ENCODE assay signal across 8 cellular contexts in the genomic region with DNA sequence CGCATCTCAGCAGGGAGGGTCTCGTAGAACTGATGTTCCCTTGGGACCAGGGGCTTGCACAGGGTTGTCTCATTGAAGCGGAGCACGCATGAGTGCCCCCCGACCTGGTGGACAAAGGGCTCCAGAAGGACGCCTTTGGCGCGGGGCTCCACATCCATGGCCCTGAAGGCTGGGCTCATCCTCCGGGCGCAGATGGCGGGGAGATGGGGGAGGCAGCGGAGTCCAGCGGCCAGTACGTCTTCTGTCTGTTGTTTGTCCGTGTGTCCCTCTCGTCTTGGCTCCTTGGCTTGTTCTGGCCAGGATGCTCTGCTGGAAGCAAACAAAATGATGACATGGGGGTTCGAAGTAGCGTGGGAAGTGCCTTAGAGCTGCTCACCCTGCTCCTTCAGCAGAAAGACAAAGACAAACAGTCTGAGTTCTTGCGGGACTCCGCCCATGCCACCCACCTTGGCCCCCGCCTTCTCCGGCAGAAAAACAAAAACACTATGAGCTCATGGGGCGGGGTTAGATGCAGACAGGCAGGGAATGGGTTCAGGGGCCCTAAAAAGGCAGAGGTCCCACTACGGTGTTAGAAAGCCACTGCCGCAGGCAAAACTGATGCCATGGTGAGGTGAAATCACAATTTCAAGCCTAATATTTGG. TPM values are rescaled to one million over a fixed set of nuclear protein-coding genes. Genes with fewer than 3 reads are reported as not detected.
DNase-seq lines count a peak whose midpoint lies in the region; ATAC-seq, FAIRE-seq and TF ChIP-seq lines count a peak whose summit lies in the region.

No MANE protein-coding gene starts in this region.

- no peak for FAIRE-seq in HepG2 (lab: Jason Lieb, UNC)

- peaks cover 12% of the 10 kb centered on the region for H3K4me1 ChIP-seq in HepG2 (ENCODE audit: insufficient read depth, low read length)

- BruUV-seq in HepG2 (replicated peaks; lab: Mats Ljungman, UMichigan): no TSS peak

- peaks cover 24% of the 10 kb centered on the region for H3K4me1 Mint-ChIP-seq in activated CD4-positive, alpha-beta T cell treated with anti-CD3 and anti-CD28 coated beads for 36 hours

- no peaks in the 10 kb centered on the region for H3K27me3 Mint-ChIP-seq in activated CD4-positive, alpha-beta T cell treated with anti-CD3 and anti-CD28 coated beads for 36 hours

- H3K36me3 Mint-ChIP-seq in activated CD4-positive, alpha-beta T cell treated with anti-CD3 and anti-CD28 coated beads for 36 hours (ENCODE audit: low read depth): peaks cover 31% of the 10 kb centered on the region

- no peak overlapping the region for H3K4me3 ChIP-seq in HepG2 (replicated peaks in 1 of 3; ENCODE audit: insufficient read depth in 1 of 3, low read depth in 2 of 3, low read length in 3 of 3)

- H3K9me3 ChIP-seq in HepG2 (ENCODE audit: low read length): no peaks in the 10 kb centered on the region

- intact Hi-C loops in HepG2 (cut with micrococcal nuclease; ENCODE audit: unreplicated experiment): no loop called here
- intact Hi-C loops in activated CD4-positive, alpha-beta T cell treated with anti-CD3 and anti-CD28 coated beads for 36 hours (cut with DNase I, micrococcal nuclease): no loop called here

- H3K9ac ChIP-seq in HepG2 (ENCODE audit: insufficient read depth, low read depth, low read length): no peak overlapping the region

- peaks cover 40% of the 10 kb centered on the region for H3K79me2 ChIP-seq in HepG2 (ENCODE audit: insufficient read depth, low read length)

- no peaks in the 10 kb centered on the region for H3K27me3 ChIP-seq in HepG2 (ENCODE audit: control insufficient read depth in 1 of 2, insufficient read depth in 2 of 2, low read length in 2 of 2)

- H3K27ac ChIP-seq in HepG2 (ENCODE audit: extremely low read length, insufficient read depth, low read length) (no peak overlapping the region), temporal lobe (ENCODE audit: low read depth, low read length) (peak overlapping the region; percentile 98)

- peaks cover 42% of the 10 kb centered on the region for H4K20me1 ChIP-seq in HepG2 (ENCODE audit: insufficient read depth, low read length)

- POLR2A ChIA-PET in HepG2 (lab: Yijun Ruan, JAX): no interaction called here
- POLR2A ChIA-PET in activated CD4-positive, alpha-beta T cell treated with anti-CD3 and anti-CD28 coated beads for 36 hours (lab: Charles Lee): no interaction called here

- no peak for TF ChIP-seq RAD21 in HepG2 (CRISPR knock-in tag; IDR thresholded peaks at IDR 0.05)

- WGBS in HepG2 (ENCODE audit: low lambda C conversion rate): 97% methylated on average over 24 of the region's 25 CpGs

- CTCF ChIA-PET in HepG2 (lab: Yijun Ruan, JAX; ENCODE audit: low intra/inter-chr PET ratio, low total read pairs): no interaction called here
- CTCF ChIA-PET in activated CD4-positive, alpha-beta T cell treated with anti-CD3 and anti-CD28 coated beads for 36 hours (lab: Charles Lee): interaction anchor here (1.5 kb wide), 1 partner anchor 11 kb away, joined by 4 read pairs; no protein-coding TSS in a partner anchor

- no peak for ATAC-seq in HepG2
- no peak for ATAC-seq in activated CD4-positive, alpha-beta T cell treated with anti-CD3 and anti-CD28 coated beads for 36 hours
- no peak for ATAC-seq in GM21390 (IDR thresholded peaks at IDR 0.05; ENCODE audit: unreplicated experiment)

- peaks cover 30 to 67% of the 10 kb centered on the region in 2 experiments for H3K36me3 ChIP-seq in HepG2 (replicated peaks in 1 of 2; ENCODE audit: control insufficient read depth in 1 of 2, insufficient read depth in 2 of 2, low read length in 2 of 2)

- TF ChIP-seq POLR2A in HepG2 (IDR thresholded peaks at IDR 0.05; ENCODE audit: insufficient read depth in 1 of 2, low read depth in 2 of 2, low read length in 2 of 2): no peak

- in situ Hi-C loops in HepG2 (cut with HindIII; ENCODE audit: extremely low pct_ligation_motif_present, low pct_unique_long_range_greater_than_20kb): no loop called here

- H3K9me3 Mint-ChIP-seq in activated CD4-positive, alpha-beta T cell treated with anti-CD3 and anti-CD28 coated beads for 36 hours (ENCODE audit: low read depth): no peaks in the 10 kb centered on the region

- no peak overlapping the region for H3K4me2 ChIP-seq in HepG2 (ENCODE audit: low read depth, low read length)

- no peak overlapping the region for H3K27ac Mint-ChIP-seq in activated CD4-positive, alpha-beta T cell treated with anti-CD3 and anti-CD28 coated beads for 36 hours

- TF ChIP-seq EP300 in HepG2 (IDR thresholded peaks at IDR 0.05; ENCODE audit: low read depth in 2 of 2, low read length in 2 of 2): no peak
- no peak for TF ChIP-seq EP300 in HepG2 (CRISPR knock-in tag; IDR thresholded peaks at IDR 0.05; ENCODE audit: borderline replicate concordance)

- TF ChIP-seq CTCF in HepG2 (CRISPR knock-in tag; IDR thresholded peaks at IDR 0.05): no peak

- no peak overlapping the region for H3K4me3 Mint-ChIP-seq in activated CD4-positive, alpha-beta T cell treated with anti-CD3 and anti-CD28 coated beads for 36 hours

- H2AFZ ChIP-seq in HepG2 (ENCODE audit: low read length): no peak overlapping the region

- DNase-seq in NCI-H1092 (lab: John Stamatoyannopoulos, UW): peak; percentile 15
- peak; percentile 66 for DNase-seq in ecto neural progenitor cell (ENCODE audit: low spot score)
- DNase-seq in HepG2 (ENCODE audit: low spot score): no peak
- no peak for DNase-seq in activated CD4-positive, alpha-beta T cell treated with anti-CD3 and anti-CD28 coated beads for 36 hours
- DNase-seq in kidney tubule cell (ENCODE audit: low spot score): no peak
- DNase-seq in NCI-H526 treated with DMSO at 0.1 percent for 48 hours (lab: John Stamatoyannopoulos, UW): no peak

RNA-seq across cellular contexts. Expression of gene NCKIPSD, which starts 9.5 kb away (rescaled TPM):
- total RNA-seq in HepG2 (2016; rRNA removed; fragmentation: Illumina TruSeq; extraction: Trizol) (13.5 and 14.3 TPM in 2 replicates), temporal lobe (5.2 TPM)
- 4.8 and 5.0 TPM in 2 replicates for total RNA-seq in HepG2 (2016; cell fraction: cytosol; rRNA removed; fragmentation: Illumina TruSeq; extraction: Trizol; ENCODE audit: low read depth)
- 13.6 and 14.6 TPM in 2 replicates for total RNA-seq in HepG2 (2016; cell fraction: insoluble cytoplasmic fraction; rRNA removed; fragmentation: Illumina TruSeq; extraction: Trizol)
- total RNA-seq in HepG2 (2016; cell fraction: membrane; rRNA removed; fragmentation: Illumina TruSeq; extraction: Trizol): 10.8 and 12.0 TPM in 2 replicates
- total RNA-seq in HepG2 (2016; cell fraction: nucleus; rRNA removed; fragmentation: Illumina TruSeq; extraction: Trizol): 12.7 and 17.2 TPM in 2 replicates
- 35.2 and 44.2 TPM in 2 replicates for polyA plus RNA-seq in HepG2 (2011; rRNA removed)
- 25.4 and 38.7 TPM in 2 replicates for polyA plus RNA-seq in HepG2 (2011; cell fraction: cytosol; rRNA removed)
- 79.3 and 90.0 TPM in 2 replicates for polyA plus RNA-seq in HepG2 (2011; cell fraction: nucleus; rRNA removed)
- polyA plus RNA-seq in HepG2 (2012): 14.1 and 18.5 TPM in 2 replicates
- polyA plus RNA-seq in HepG2 (2016; cell fraction: cytosol; fragmentation: Illumina TruSeq; extraction: Trizol; ENCODE audit: low read depth): 6.3 and 6.6 TPM in 2 replicates
- 15.7 and 21.1 TPM in 2 replicates for polyA plus RNA-seq in HepG2 (2016; cell fraction: insoluble cytoplasmic fraction; fragmentation: Illumina TruSeq; extraction: Trizol; ENCODE audit: low read depth)
- polyA plus RNA-seq in HepG2 (2016; cell fraction: membrane; fragmentation: Illumina TruSeq; extraction: Trizol; ENCODE audit: low read depth): 10.6 and 11.9 TPM in 2 replicates
- 26.0 and 26.3 TPM in 2 replicates for polyA plus RNA-seq in HepG2 (2016; cell fraction: nucleus; fragmentation: Illumina TruSeq; extraction: Trizol; ENCODE audit: insufficient read depth, low read depth)
- 68.5 and 115 TPM in 2 replicates for polyA minus RNA-seq in HepG2 (2011; rRNA and poly(A)+ RNA removed; ENCODE audit: low replicate concordance)
- 20.6 and 27.4 TPM in 2 replicates for polyA minus RNA-seq in HepG2 (2011; cell fraction: cytosol; rRNA and poly(A)+ RNA removed)
- 27.7 and 30.7 TPM in 2 replicates for polyA minus RNA-seq in HepG2 (2011; cell fraction: nucleus; rRNA and poly(A)+ RNA removed)
- 10 to 100 TPM; 61.0 to 67.3 TPM for total RNA-seq in activated CD4-positive, alpha-beta T cell treated with anti-CD3 and anti-CD28 coated beads for 36 hours

RNA-seq across cellular contexts. Expression of gene IP6K2, which starts 21.8 kb away (rescaled TPM):
- 65.5 and 85.5 TPM in 2 replicates for total RNA-seq in HepG2 (2016; rRNA removed; fragmentation: Illumina TruSeq; extraction: Trizol)
- total RNA-seq in HepG2 (2016; cell fraction: cytosol; rRNA removed; fragmentation: Illumina TruSeq; extraction: Trizol; ENCODE audit: low read depth): 19.4 and 21.6 TPM in 2 replicates
- 63.7 and 86.9 TPM in 2 replicates for total RNA-seq in HepG2 (2016; cell fraction: insoluble cytoplasmic fraction; rRNA removed; fragmentation: Illumina TruSeq; extraction: Trizol)
- 32.1 and 38.0 TPM in 2 replicates for total RNA-seq in HepG2 (2016; cell fraction: membrane; rRNA removed; fragmentation: Illumina TruSeq; extraction: Trizol)
- total RNA-seq in HepG2 (2016; cell fraction: nucleus; rRNA removed; fragmentation: Illumina TruSeq; extraction: Trizol): 100 and 109 TPM in 2 replicates
- polyA plus RNA-seq in HepG2 (2011; rRNA removed): 112 and 115 TPM in 2 replicates
- 66.7 and 84.4 TPM in 2 replicates for polyA plus RNA-seq in HepG2 (2011; cell fraction: cytosol; rRNA removed)
- 480 and 513 TPM in 2 replicates for polyA plus RNA-seq in HepG2 (2011; cell fraction: nucleus; rRNA removed)
- 77.2 and 80.7 TPM in 2 replicates for polyA plus RNA-seq in HepG2 (2012)
- polyA plus RNA-seq in HepG2 (2016; cell fraction: cytosol; fragmentation: Illumina TruSeq; extraction: Trizol; ENCODE audit: low read depth): 16.4 and 20.0 TPM in 2 replicates
- polyA plus RNA-seq in HepG2 (2016; cell fraction: insoluble cytoplasmic fraction; fragmentation: Illumina TruSeq; extraction: Trizol; ENCODE audit: low read depth): 82.8 and 83.9 TPM in 2 replicates
- polyA plus RNA-seq in HepG2 (2016; cell fraction: membrane; fragmentation: Illumina TruSeq; extraction: Trizol; ENCODE audit: low read depth): 26.4 and 27.7 TPM in 2 replicates
- 260 and 268 TPM in 2 replicates for polyA plus RNA-seq in HepG2 (2016; cell fraction: nucleus; fragmentation: Illumina TruSeq; extraction: Trizol; ENCODE audit: insufficient read depth, low read depth)
- 71.8 and 84.4 TPM in 2 replicates for polyA minus RNA-seq in HepG2 (2011; rRNA and poly(A)+ RNA removed; ENCODE audit: low replicate concordance)
- polyA minus RNA-seq in HepG2 (2011; cell fraction: cytosol; rRNA and poly(A)+ RNA removed): 23.0 and 26.6 TPM in 2 replicates
- polyA minus RNA-seq in HepG2 (2011; cell fraction: nucleus; rRNA and poly(A)+ RNA removed): 87.8 and 89.9 TPM in 2 replicates
- 78.2 TPM for total RNA-seq in temporal lobe
- total RNA-seq in activated CD4-positive, alpha-beta T cell treated with anti-CD3 and anti-CD28 coated beads for 36 hours: 10 to 100 TPM; 39.4 to 48.3 TPM

RNA-seq across cellular contexts. Expression of gene CELSR3, which starts 32.5 kb away (rescaled TPM):
- total RNA-seq in HepG2 (2016; rRNA removed; fragmentation: Illumina TruSeq; extraction: Trizol) (3.2 and 5.4 TPM in 2 replicates), temporal lobe (36.6 TPM)
- total RNA-seq in HepG2 (2016; cell fraction: cytosol; rRNA removed; fragmentation: Illumina TruSeq; extraction: Trizol; ENCODE audit: low read depth): 0.35 and 0.51 TPM in 2 replicates
- 2.7 and 5.4 TPM in 2 replicates for total RNA-seq in HepG2 (2016; cell fraction: insoluble cytoplasmic fraction; rRNA removed; fragmentation: Illumina TruSeq; extraction: Trizol)
- total RNA-seq in HepG2 (2016; cell fraction: membrane; rRNA removed; fragmentation: Illumina TruSeq; extraction: Trizol): 1.1 and 1.2 TPM in 2 replicates
- 7.5 and 9.6 TPM in 2 replicates for total RNA-seq in HepG2 (2016; cell fraction: nucleus; rRNA removed; fragmentation: Illumina TruSeq; extraction: Trizol)
- 6.7 and 8.3 TPM in 2 replicates for polyA plus RNA-seq in HepG2 (2011; rRNA removed)
- 4.1 and 5.0 TPM in 2 replicates for polyA plus RNA-seq in HepG2 (2011; cell fraction: cytosol; rRNA removed)
- polyA plus RNA-seq in HepG2 (2011; cell fraction: nucleus; rRNA removed): 54.2 and 80.2 TPM in 2 replicates
- 8.0 and 10.5 TPM in 2 replicates for polyA plus RNA-seq in HepG2 (2012)
- polyA plus RNA-seq in HepG2 (2016; cell fraction: cytosol; fragmentation: Illumina TruSeq; extraction: Trizol; ENCODE audit: low read depth): 0.34 and 0.35 TPM in 2 replicates
- 2.4 and 3.0 TPM in 2 replicates for polyA plus RNA-seq in HepG2 (2016; cell fraction: insoluble cytoplasmic fraction; fragmentation: Illumina TruSeq; extraction: Trizol; ENCODE audit: low read depth)
- 0.61 and 0.63 TPM in 2 replicates for polyA plus RNA-seq in HepG2 (2016; cell fraction: membrane; fragmentation: Illumina TruSeq; extraction: Trizol; ENCODE audit: low read depth)
- 27.4 and 28.0 TPM in 2 replicates for polyA plus RNA-seq in HepG2 (2016; cell fraction: nucleus; fragmentation: Illumina TruSeq; extraction: Trizol; ENCODE audit: insufficient read depth, low read depth)
- polyA minus RNA-seq in HepG2 (2011; rRNA and poly(A)+ RNA removed; ENCODE audit: low replicate concordance): 6.7 and 18.0 TPM in 2 replicates
- polyA minus RNA-seq in HepG2 (2011; cell fraction: cytosol; rRNA and poly(A)+ RNA removed): 6.9 and 7.0 TPM in 2 replicates
- 18.9 and 19.6 TPM in 2 replicates for polyA minus RNA-seq in HepG2 (2011; cell fraction: nucleus; rRNA and poly(A)+ RNA removed)
- total RNA-seq in activated CD4-positive, alpha-beta T cell treated with anti-CD3 and anti-CD28 coated beads for 36 hours: 1 to 10 TPM; 7.9 to 8.1 TPM

RNA-seq across cellular contexts. Expression of gene SLC26A6, which starts 60.0 kb away (rescaled TPM):
- total RNA-seq in HepG2 (2016; rRNA removed; fragmentation: Illumina TruSeq; extraction: Trizol) (10.3 and 40.7 TPM in 2 replicates), temporal lobe (3.2 TPM)
- 8.0 and 8.2 TPM in 2 replicates for total RNA-seq in HepG2 (2016; cell fraction: cytosol; rRNA removed; fragmentation: Illumina TruSeq; extraction: Trizol; ENCODE audit: low read depth)
- 9.6 and 38.5 TPM in 2 replicates for total RNA-seq in HepG2 (2016; cell fraction: insoluble cytoplasmic fraction; rRNA removed; fragmentation: Illumina TruSeq; extraction: Trizol)
- 8.3 and 9.4 TPM in 2 replicates for total RNA-seq in HepG2 (2016; cell fraction: membrane; rRNA removed; fragmentation: Illumina TruSeq; extraction: Trizol)
- 50.7 and 62.0 TPM in 2 replicates for total RNA-seq in HepG2 (2016; cell fraction: nucleus; rRNA removed; fragmentation: Illumina TruSeq; extraction: Trizol)
- 184 and 298 TPM in 2 replicates for polyA plus RNA-seq in HepG2 (2011; rRNA removed)
- 90.8 and 93.6 TPM in 2 replicates for polyA plus RNA-seq in HepG2 (2011; cell fraction: cytosol; rRNA removed)
- polyA plus RNA-seq in HepG2 (2011; cell fraction: nucleus; rRNA removed): 3,075 and 3,281 TPM in 2 replicates
- 163 and 233 TPM in 2 replicates for polyA plus RNA-seq in HepG2 (2012)
- polyA plus RNA-seq in HepG2 (2016; cell fraction: cytosol; fragmentation: Illumina TruSeq; extraction: Trizol; ENCODE audit: low read depth): 3.5 and 4.6 TPM in 2 replicates
- polyA plus RNA-seq in HepG2 (2016; cell fraction: insoluble cytoplasmic fraction; fragmentation: Illumina TruSeq; extraction: Trizol; ENCODE audit: low read depth): 6.7 and 9.8 TPM in 2 replicates
- 4.9 and 6.2 TPM in 2 replicates for polyA plus RNA-seq in HepG2 (2016; cell fraction: membrane; fragmentation: Illumina TruSeq; extraction: Trizol; ENCODE audit: low read depth)
- polyA plus RNA-seq in HepG2 (2016; cell fraction: nucleus; fragmentation: Illumina TruSeq; extraction: Trizol; ENCODE audit: insufficient read depth, low read depth): 133 and 147 TPM in 2 replicates
- polyA minus RNA-seq in HepG2 (2011; rRNA and poly(A)+ RNA removed; ENCODE audit: low replicate concordance): 56.2 and 422 TPM in 2 replicates
- polyA minus RNA-seq in HepG2 (2011; cell fraction: cytosol; rRNA and poly(A)+ RNA removed): 79.8 and 100 TPM in 2 replicates
- polyA minus RNA-seq in HepG2 (2011; cell fraction: nucleus; rRNA and poly(A)+ RNA removed): 459 and 526 TPM in 2 replicates
- total RNA-seq in activated CD4-positive, alpha-beta T cell treated with anti-CD3 and anti-CD28 coated beads for 36 hours: 10 to 100 TPM; 35.0 to 38.5 TPM

Comparison
In these comparisons a context has a peak if more than half of its experiments do, and no peak if none do; other contexts are left out.
1. DNase-seq: peak in NCI-H1092 (single experiment) and ecto neural progenitor cell (single experiment); none in HepG2 (single experiment), activated CD4-positive, alpha-beta T cell treated with anti-CD3 and anti-CD28 coated beads for 36 hours (single experiment), kidney tubule cell (single experiment) and NCI-H526 treated with DMSO at 0.1 percent for 48 hours (single experiment).